Comparison of ENCODE assay signal across 1 cellular context in the genomic region with DNA sequence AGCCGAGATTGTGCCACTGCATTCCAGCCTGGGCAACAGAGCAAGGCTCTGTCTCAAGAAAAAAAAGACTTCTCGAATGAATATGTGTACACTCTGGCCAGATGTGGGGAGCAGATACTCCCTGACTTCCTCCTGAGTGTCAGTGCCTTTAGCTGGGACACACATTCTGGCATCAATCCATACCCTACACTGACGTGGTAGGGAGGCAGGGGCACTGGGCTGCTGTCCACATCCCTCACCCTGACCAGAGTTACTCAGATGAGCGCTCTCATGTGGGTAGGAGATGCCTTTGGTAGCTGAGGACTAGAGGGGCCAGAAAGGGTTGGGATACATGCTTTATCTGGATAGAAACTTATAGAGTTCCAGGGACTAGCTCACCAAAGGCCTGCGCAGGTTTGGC.
TF ChIP-seq lines count a peak whose summit lies in the region.

No MANE protein-coding gene starts in this region.

TF ChIP-seq in IMR-90, 13 proteins besides CTCF, POLR2A, EP300 and RAD21:
- TF ChIP-seq, protein P1, sequence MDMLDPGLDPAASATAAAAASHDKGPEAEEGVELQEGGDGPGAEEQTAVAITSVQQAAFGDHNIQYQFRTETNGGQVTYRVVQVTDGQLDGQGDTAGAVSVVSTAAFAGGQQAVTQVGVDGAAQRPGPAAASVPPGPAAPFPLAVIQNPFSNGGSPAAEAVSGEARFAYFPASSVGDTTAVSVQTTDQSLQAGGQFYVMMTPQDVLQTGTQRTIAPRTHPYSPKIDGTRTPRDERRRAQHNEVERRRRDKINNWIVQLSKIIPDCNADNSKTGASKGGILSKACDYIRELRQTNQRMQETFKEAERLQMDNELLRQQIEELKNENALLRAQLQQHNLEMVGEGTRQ (IDR thresholded peaks at IDR 0.05; ENCODE audit: low read depth, low read length): no peak
- TF ChIP-seq, protein P2, sequence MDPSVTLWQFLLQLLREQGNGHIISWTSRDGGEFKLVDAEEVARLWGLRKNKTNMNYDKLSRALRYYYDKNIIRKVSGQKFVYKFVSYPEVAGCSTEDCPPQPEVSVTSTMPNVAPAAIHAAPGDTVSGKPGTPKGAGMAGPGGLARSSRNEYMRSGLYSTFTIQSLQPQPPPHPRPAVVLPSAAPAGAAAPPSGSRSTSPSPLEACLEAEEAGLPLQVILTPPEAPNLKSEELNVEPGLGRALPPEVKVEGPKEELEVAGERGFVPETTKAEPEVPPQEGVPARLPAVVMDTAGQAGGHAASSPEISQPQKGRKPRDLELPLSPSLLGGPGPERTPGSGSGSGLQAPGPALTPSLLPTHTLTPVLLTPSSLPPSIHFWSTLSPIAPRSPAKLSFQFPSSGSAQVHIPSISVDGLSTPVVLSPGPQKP (IDR thresholded peaks at IDR 0.05; ENCODE audit: borderline replicate concordance, low read depth, low read length): no peak
- TF ChIP-seq SMC3 (IDR thresholded peaks at IDR 0.05; ENCODE audit: low read depth, low read length) (no peak), MAFK (IDR thresholded peaks at IDR 0.05; ENCODE audit: low read depth, low read length) (no peak), MXI1 (IDR thresholded peaks at IDR 0.05; ENCODE audit: borderline replicate concordance, low read depth, low read length) (no peak), RFX5 (IDR thresholded peaks at IDR 0.05; ENCODE audit: low read depth, low read length) (no peak), FOS (IDR thresholded peaks at IDR 0.05; ENCODE audit: low read depth, low read length) (no peak), CHD1 (IDR thresholded peaks at IDR 0.05; ENCODE audit: low read depth, low read length) (no peak), BHLHE40 (IDR thresholded peaks at IDR 0.05; ENCODE audit: low read depth, low read length) (no peak), CEBPB (IDR thresholded peaks at IDR 0.05; ENCODE audit: low read depth, low read length) (no peak)
